25 cellular contexts compared by ENCODE assay signal in the genomic region with DNA sequence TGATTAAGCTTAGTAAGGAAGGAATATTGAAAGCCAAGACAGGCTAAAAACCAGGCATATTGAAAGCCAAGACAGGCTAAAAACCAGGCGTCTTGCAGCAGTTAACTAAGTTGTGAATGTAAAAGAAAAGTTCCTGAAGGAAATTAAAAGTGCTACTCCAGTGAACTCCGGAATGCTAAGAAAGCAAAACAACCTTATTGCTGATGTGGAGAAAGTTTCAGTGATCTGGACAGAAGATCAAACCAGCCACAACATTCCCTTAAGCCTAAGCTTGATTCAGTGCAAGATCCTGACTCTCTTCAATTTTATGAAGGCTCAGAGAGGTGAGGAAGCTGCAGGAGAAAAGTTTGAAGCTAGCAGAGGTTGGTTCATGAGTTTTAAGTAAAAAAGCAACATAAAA. TPM values are rescaled to one million over a fixed set of nuclear protein-coding genes. Genes with fewer than 3 reads are reported as not detected.
A peak's percentile ranks its signal among the peaks of the same experiment; 100 is the strongest.
DNase-seq lines count a peak whose midpoint lies in the region; ATAC-seq and TF ChIP-seq lines count a peak whose summit lies in the region.
"Had no signal": no experiment of that assay in that cellular context is flagged by ENCODE, and none has a peak within 500 bp of the region (broad histone marks: within the 10 kb centered on the region; RNA-seq: fewer than 3 reads in every experiment).

No MANE protein-coding gene starts in this region.

- H3K9me2 ChIP-seq in SK-N-SH, result no peaks in the 10 kb centered on the region

- POLR2A ChIA-PET in SK-N-SH (lab: Yijun Ruan, JAX), result no interaction called here

- no peak for TF ChIP-seq RAD21 in SK-N-SH (IDR thresholded peaks at IDR 0.05; ENCODE audit: low read length)

- WGBS in SK-N-SH (ENCODE audit: low lambda C conversion rate), result 87% methylated on average over 2 of the region's 2 CpGs
- WGBS in endodermal cell (ENCODE audit: insufficient coverage in 1 of 2, insufficient read length in 1 of 2), 2 experiments, result 84 to 94% methylated on average over 2 of the region's 2 CpGs

- H3K4me1 ChIP-seq in SK-N-SH (ENCODE audit: control insufficient read depth in 1 of 2, insufficient read depth in 2 of 2, low read depth in 1 of 2, low read length in 1 of 2), result peaks cover 47 to 65% of the 10 kb centered on the region in 2 experiments
- peaks cover 18% of the 10 kb centered on the region for H3K4me1 ChIP-seq in endodermal cell (ENCODE audit: control insufficient read depth, insufficient read depth, low read length)

- no peaks in the 10 kb centered on the region for H4K20me1 ChIP-seq in SK-N-SH (ENCODE audit: insufficient read depth)

- H3K27ac ChIP-seq in SK-N-SH (ENCODE audit: low read depth in 2 of 2, low read length in 1 of 2), result peak overlapping the region; percentile 98 to 99
- H3K27ac ChIP-seq in endodermal cell (ENCODE audit: low read depth, low read length), result no peak overlapping the region
- H3K27ac ChIP-seq: 22Rv1, psoas muscle, stomach had no signal

- H2AFZ ChIP-seq in SK-N-SH (ENCODE audit: low read depth), result no peak overlapping the region

- 0 out of 2 replicates have a peak overlapping the region, but pooled peaks have one; percentile 68 for H3K4me2 ChIP-seq in SK-N-SH

- H3K27me3 ChIP-seq in SK-N-SH (ENCODE audit: insufficient read depth), result no peaks in the 10 kb centered on the region
- no peaks in the 10 kb centered on the region for H3K27me3 ChIP-seq in endodermal cell (ENCODE audit: control insufficient read depth, insufficient read depth, low read length, poor library complexity, severe bottlenecking)
- H3K27me3 ChIP-seq: adrenal gland, BE2C, stomach, upper lobe of left lung had no signal

- TF ChIP-seq EP300 in SK-N-SH (IDR thresholded peaks at IDR 0.05; ENCODE audit: borderline replicate concordance in 1 of 2, low read depth in 1 of 2, low read length in 1 of 2), result no peak

- H3F3A ChIP-seq in SK-N-SH (replicated peaks; ENCODE audit: insufficient read depth), result peaks cover 60% of the 10 kb centered on the region

- ATAC-seq in SK-N-SH treated with all-trans-retinoic acid at 6 μM for 48 hours, result no peak
- ATAC-seq: left lobe of liver, psoas muscle, Right ventricle myocardium inferior had no signal

- H3K36me3 Mint-ChIP-seq in HFFc6 (ENCODE audit: low read depth) (peaks cover 15% of the 10 kb centered on the region), endodermal cell (ENCODE audit: low read depth) (no peaks in the 10 kb centered on the region), nephron progenitor cell (ENCODE audit: low read depth) (peaks cover 5% of the 10 kb centered on the region)

- H3K36me3 ChIP-seq in SK-N-SH (replicated peaks in 1 of 2; ENCODE audit: control insufficient read depth in 1 of 2, insufficient read depth in 2 of 2, low read length in 1 of 2) (no peaks in the 10 kb centered on the region), endodermal cell (ENCODE audit: control insufficient read depth, insufficient read depth, low read length) (no peaks in the 10 kb centered on the region)
- H3K36me3 ChIP-seq: adrenal gland, BE2C, stomach, upper lobe of left lung had no signal

- peak overlapping the region; percentile 10; the same call in 1 of the 2 replicates for H3K9ac ChIP-seq in SK-N-SH
- no peak overlapping the region for H3K9ac ChIP-seq in endodermal cell (ENCODE audit: extremely low read depth, low read length, poor library complexity, severe bottlenecking)

- H3K9me3 ChIP-seq in SK-N-SH (no peaks in the 10 kb centered on the region), endodermal cell (ENCODE audit: control insufficient read depth, low read length) (no peaks in the 10 kb centered on the region)
- H3K9me3 ChIP-seq: adrenal gland, BE2C, psoas muscle, stomach, upper lobe of left lung had no signal

- peaks cover 85% of the 10 kb centered on the region for H3K79me2 ChIP-seq in SK-N-SH (ENCODE audit: insufficient read depth)

- CTCF ChIA-PET in SK-N-SH (lab: Yijun Ruan, JAX), result interaction anchor here (2.6 kb wide), 1 partner anchor 53 kb away, joined by 14 read pairs; no protein-coding TSS in a partner anchor

- H3K4me3 Mint-ChIP-seq in HFFc6 (no peak overlapping the region), endodermal cell (no peak overlapping the region), nephron progenitor cell (no peak overlapping the region)
- H3K4me3 Mint-ChIP-seq: activated CD4-positive, alpha-beta T cell treated with anti-CD3 and anti-CD28 coated beads, Interleukin-2, amount 10 ng/mL, durations not matched to agents 24 days and 14 days had no signal

- TF ChIP-seq CTCF in SK-N-SH (IDR thresholded peaks at IDR 0.05), result no peak
- no peak for TF ChIP-seq CTCF in HFFc6 (IDR thresholded peaks at IDR 0.05)
- TF ChIP-seq CTCF in endodermal cell (conservative IDR thresholded peaks at IDR 0.05), result no peak
- TF ChIP-seq CTCF in nephron progenitor cell (IDR thresholded peaks at IDR 0.05), result no peak
- no peak for TF ChIP-seq CTCF in GM13976 (IDR thresholded peaks at IDR 0.05; ENCODE audit: borderline replicate concordance, control extremely low read depth, extremely low read depth, insufficient read depth, missing control alignments)

- H3K9me3 Mint-ChIP-seq in HFFc6, result no peaks in the 10 kb centered on the region
- no peaks in the 10 kb centered on the region for H3K9me3 Mint-ChIP-seq in endodermal cell
- peaks cover 4% of the 10 kb centered on the region for H3K9me3 Mint-ChIP-seq in nephron progenitor cell
- H3K9me3 Mint-ChIP-seq: activated CD4-positive, alpha-beta T cell treated with anti-CD3 and anti-CD28 coated beads, Interleukin-2, amount 10 ng/mL, durations not matched to agents 24 days and 14 days had no signal

- H3K4me3 ChIP-seq in SK-N-SH (ENCODE audit: low read depth in 2 of 2, low read length in 1 of 2), result no peak overlapping the region
- H3K4me3 ChIP-seq in endodermal cell (ENCODE audit: low read length), result no peak overlapping the region
- H3K4me3 ChIP-seq: adrenal gland, psoas muscle, stomach, upper lobe of left lung had no signal

- H3K4me1 Mint-ChIP-seq in HFFc6 (ENCODE audit: low read depth) (peaks cover 87% of the 10 kb centered on the region), endodermal cell (peaks cover 42% of the 10 kb centered on the region), nephron progenitor cell (peaks cover 32% of the 10 kb centered on the region)

- in situ Hi-C loops in GM13976 (cut with MboI; ENCODE audit: low sequenced_read_pairs, unreplicated experiment), result no loop called here

- H3K27me3 Mint-ChIP-seq in HFFc6 (ENCODE audit: insufficient read depth) (no peaks in the 10 kb centered on the region; the same call in 1 of the 2 replicates), endodermal cell (ENCODE audit: insufficient read depth) (no peaks in the 10 kb centered on the region), nephron progenitor cell (ENCODE audit: low read depth, poor library complexity) (peaks cover 5% of the 10 kb centered on the region)
- H3K27me3 Mint-ChIP-seq: activated CD4-positive, alpha-beta T cell treated with anti-CD3 and anti-CD28 coated beads, Interleukin-2, amount 10 ng/mL, durations not matched to agents 24 days and 14 days had no signal

- DNase-seq in SK-N-SH (no peak), HFFc6 (no peak), endodermal cell (no peak), nephron progenitor cell (no peak), MV-4-11 (lab: John Stamatoyannopoulos, UW) (no peak), GM13976 (ENCODE audit: low spot score) (no peak), iPS-NIHi11 (ENCODE audit: low spot score) (no peak)
- DNase-seq: activated CD4-positive, alpha-beta T cell treated with anti-CD3 and anti-CD28 coated beads, Interleukin-2, amount 10 ng/mL, durations not matched to agents 24 days and 14 days; activated effector memory CD4-positive, alpha-beta T cell treated with anti-CD3 and anti-CD28 coated beads, Interleukin-2, amount 50 U/mL, for 16 hours; adrenal gland; BE2C; cortex of kidney; midbrain; NCI-H1048; NCI-H187 treated with DMSO at 0.1 percent for 48 hours; NCI-H226; NCI-H774; psoas muscle; stimulated activated CD4-positive, alpha-beta T cell treated with anti-CD3 and anti-CD28 coated beads, Interleukin-4, amount 100 ng/mL, for 24 hours; stomach; upper lobe of left lung had no signal

- peak overlapping the region; percentile 87 for H3K27ac Mint-ChIP-seq in HFFc6
- peak overlapping the region; percentile 4 for H3K27ac Mint-ChIP-seq in endodermal cell
- H3K27ac Mint-ChIP-seq in nephron progenitor cell, result peak overlapping the region; percentile 26
- H3K27ac Mint-ChIP-seq: activated CD4-positive, alpha-beta T cell treated with anti-CD3 and anti-CD28 coated beads, Interleukin-2, amount 10 ng/mL, durations not matched to agents 24 days and 14 days had no signal

TF ChIP-seq in SK-N-SH treated with all-trans-retinoic acid at 6 μM for 48 hours, 23 proteins besides CTCF, POLR2A, EP300 and RAD21 (continues in another document):
- no peak for TF ChIP-seq OSR1 (CRISPR knock-in tag; IDR thresholded peaks at IDR 0.05)
- TF ChIP-seq ZFP30 (CRISPR knock-in tag; IDR thresholded peaks at IDR 0.05), result no peak
- no peak for TF ChIP-seq RARB (CRISPR knock-in tag; IDR thresholded peaks at IDR 0.05)
- TF ChIP-seq GLIS3 (CRISPR knock-in tag; IDR thresholded peaks at IDR 0.05), result no peak
- TF ChIP-seq, protein P1, sequence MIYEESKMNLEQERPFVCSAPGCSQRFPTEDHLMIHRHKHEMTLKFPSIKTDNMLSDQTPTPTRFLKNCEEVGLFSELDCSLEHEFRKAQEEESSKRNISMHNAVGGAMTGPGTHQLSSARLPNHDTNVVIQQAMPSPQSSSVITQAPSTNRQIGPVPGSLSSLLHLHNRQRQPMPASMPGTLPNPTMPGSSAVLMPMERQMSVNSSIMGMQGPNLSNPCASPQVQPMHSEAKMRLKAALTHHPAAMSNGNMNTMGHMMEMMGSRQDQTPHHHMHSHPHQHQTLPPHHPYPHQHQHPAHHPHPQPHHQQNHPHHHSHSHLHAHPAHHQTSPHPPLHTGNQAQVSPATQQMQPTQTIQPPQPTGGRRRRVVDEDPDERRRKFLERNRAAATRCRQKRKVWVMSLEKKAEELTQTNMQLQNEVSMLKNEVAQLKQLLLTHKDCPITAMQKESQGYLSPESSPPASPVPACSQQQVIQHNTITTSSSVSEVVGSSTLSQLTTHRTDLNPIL (CRISPR knock-in tag; IDR thresholded peaks at IDR 0.05; ENCODE audit: low read depth), result no peak
- TF ChIP-seq ZNF565 (CRISPR knock-in tag; conservative IDR thresholded peaks at IDR 0.05; ENCODE audit: low read depth), result no peak

RNA-seq across cellular contexts. Expression of a gene that starts 51.4 kb away (rescaled TPM):
- 24.8 and 37.3 TPM in 2 replicates for polyA plus RNA-seq in SK-N-SH (2012; rRNA removed)
- 22.0 and 34.4 TPM in 2 replicates for polyA plus RNA-seq in SK-N-SH (2012; cell fraction: cytosol; rRNA removed)
- polyA plus RNA-seq in SK-N-SH (2012; cell fraction: nucleus; rRNA removed), result 63.3 and 63.4 TPM in 2 replicates
- 100 to 1,000 TPM in 2 of 6 experiments, 10 to 100 TPM in 4; 82.8 to 114 (median 91.8) TPM for total RNA-seq in HFFc6 (2021; fragmentation: NEBNext Ultra II Directional; extraction: Animal tissue kit (Norgen Biotek cat#: 25700))
- total RNA-seq in endodermal cell, result 10 to 100 TPM; 67.0 to 67.1 TPM
- polyA plus RNA-seq in endodermal cell (2013, experiment 1 of 2), result 33.7 TPM
- polyA plus RNA-seq in endodermal cell (2013, experiment 2 of 2), result 31.8 TPM

Comparison
In these comparisons a context has a peak if more than half of its experiments do, and no peak if none do; other contexts are left out.
1. H3K27ac Mint-ChIP-seq: peak in every context shown above with its lines; median percentile 87 in HFFc6; 26 in nephron progenitor cell; 4 in endodermal cell.